7 cellular contexts compared by ENCODE assay signal in genomic region chr16:66331441-66331964, GRCh38. TPM values are rescaled to one million over a fixed set of nuclear protein-coding genes. Genes with fewer than 3 reads are reported as not detected.
"Had no signal": no experiment of that assay in that cellular context is flagged by ENCODE, and none has a peak within 500 bp of the region (broad histone marks: within the 10 kb centered on the region; RNA-seq: fewer than 3 reads in every experiment).

No MANE protein-coding gene starts in this region.

RNA-seq across cellular contexts. Expression of gene CDH5, which starts 35.0 kb away (rescaled TPM):
- total RNA-seq: LHCN-M2, MCF 10A, NCI-H460, OCI-LY7, PC-3, SJSA1 had no signal
- polyA plus RNA-seq: SK-N-SH had no signal
